Comparison of ENCODE assay signal across 11 cellular contexts in the genomic region with DNA sequence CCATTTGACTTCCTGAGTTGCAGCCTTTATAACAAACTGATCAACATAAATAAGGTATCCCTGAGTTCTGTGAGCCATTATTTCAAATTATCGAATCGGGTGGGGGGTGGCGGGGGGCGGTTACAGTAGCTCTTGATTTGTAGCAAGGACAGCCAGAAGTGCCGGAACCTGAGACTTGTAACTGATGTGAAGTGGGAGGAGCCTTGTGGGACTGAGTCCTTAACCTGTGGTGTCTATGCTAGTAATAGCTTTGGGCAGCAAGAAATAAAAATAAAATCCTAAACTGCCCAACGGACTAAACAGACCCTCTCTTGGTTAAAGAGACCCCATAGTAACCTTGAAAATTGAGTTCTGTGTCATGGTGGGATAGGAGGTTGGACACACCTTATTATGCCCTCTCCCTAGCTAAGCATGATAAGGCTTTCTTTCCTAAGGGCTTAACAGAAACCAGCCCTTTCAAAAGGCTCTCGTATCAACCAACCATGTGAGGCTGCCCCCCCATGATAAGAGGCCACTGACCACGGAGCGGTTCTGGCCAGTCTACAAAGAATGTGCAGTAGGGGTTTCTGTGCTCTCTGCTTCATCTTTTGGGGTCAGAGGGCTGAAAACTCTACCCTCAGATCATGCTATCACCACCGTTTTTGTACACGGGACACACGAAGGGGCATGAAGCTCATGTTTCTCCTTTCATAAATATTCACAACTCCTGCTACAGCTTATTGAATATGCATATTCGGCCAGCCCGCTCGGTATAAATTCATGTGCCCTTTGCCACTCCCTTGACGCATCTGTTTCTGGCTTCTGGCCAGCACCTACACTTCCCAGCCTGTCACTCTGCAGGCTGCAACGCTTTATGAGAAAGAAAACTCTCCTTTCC. TPM values are rescaled to one million over a fixed set of nuclear protein-coding genes. Genes with fewer than 3 reads are reported as not detected.
DNase-seq lines count a peak whose midpoint lies in the region; ATAC-seq and TF ChIP-seq lines count a peak whose summit lies in the region.
"Had no signal": no experiment of that assay in that cellular context is flagged by ENCODE, and none has a peak within 500 bp of the region (broad histone marks: within the 10 kb centered on the region; RNA-seq: fewer than 3 reads in every experiment).

No MANE protein-coding gene starts in this region.

- H3K36me3 Mint-ChIP-seq in HFFc6 (ENCODE audit: low read depth): no peaks in the 10 kb centered on the region
- H3K36me3 Mint-ChIP-seq: naive thymus-derived CD8-positive, alpha-beta T cell had no signal

- no TSS peak for BruUV-seq in A673 (replicated peaks; lab: Mats Ljungman, UMichigan)

- H3K27ac ChIP-seq in A673 (ENCODE audit: low read depth, low read length, poor library complexity, severe bottlenecking): no peak overlapping the region
- H3K27ac ChIP-seq in HEK293 (ENCODE audit: extremely low read depth, low read depth, low read length): no peak overlapping the region

- intact Hi-C loops in A673 (cut with micrococcal nuclease; ENCODE audit: unreplicated experiment) (no loop called here), left colon (cut with DNase I, micrococcal nuclease) (no loop called here)

- no peak overlapping the region for H3K4me3 Mint-ChIP-seq in HFFc6
- H3K4me3 Mint-ChIP-seq: naive thymus-derived CD8-positive, alpha-beta T cell had no signal

- H3K4me3 ChIP-seq in A673 (ENCODE audit: low read depth, low read length, poor library complexity, severe bottlenecking) (no peak overlapping the region), HEK293 (ENCODE audit: low read depth, low read length) (no peak overlapping the region)

- no peaks in the 10 kb centered on the region for H3K9me3 Mint-ChIP-seq in HFFc6
- H3K9me3 Mint-ChIP-seq: naive thymus-derived CD8-positive, alpha-beta T cell had no signal

- H3K4me1 ChIP-seq in A673 (ENCODE audit: insufficient read depth, low read length, poor library complexity, severe bottlenecking): peaks cover 9% of the 10 kb centered on the region
- no peaks in the 10 kb centered on the region for H3K4me1 ChIP-seq in HEK293 (ENCODE audit: control insufficient read depth, insufficient read depth, low read length)

- no peaks in the 10 kb centered on the region for H3K9me3 ChIP-seq in A673 (ENCODE audit: low read depth, low read length, poor library complexity, severe bottlenecking)
- no peaks in the 10 kb centered on the region for H3K9me3 ChIP-seq in HEK293 (ENCODE audit: control insufficient read depth, insufficient read depth, low read depth, low read length)

- peak; percentile 71 for DNase-seq in A673 (ENCODE audit: low spot score)
- peak; percentile 84 for DNase-seq in RPMI8226
- peak; percentile 81 to 86 for DNase-seq in left colon
- no peak for DNase-seq in HFFc6
- no peak for DNase-seq in NK-92 (lab: John Stamatoyannopoulos, UW; ENCODE audit: unreplicated experiment)
- DNase-seq: effector memory CD4-positive, alpha-beta T cell; naive thymus-derived CD8-positive, alpha-beta T cell; NCI-H1417 treated with DMSO at 0.1 percent for 48 hours had no signal

- no peaks in the 10 kb centered on the region for H3K4me1 Mint-ChIP-seq in HFFc6 (ENCODE audit: low read depth)

- no peaks in the 10 kb centered on the region for H3K36me3 ChIP-seq in A673 (ENCODE audit: insufficient read depth, low read length, poor library complexity, severe bottlenecking)
- H3K36me3 ChIP-seq in HEK293 (ENCODE audit: control insufficient read depth in 2 of 2, insufficient read depth in 1 of 2, low read length in 2 of 2): no peaks in the 10 kb centered on the region

- CTCF ChIA-PET in A673 (lab: Charles Lee) (interaction anchor here (0.6 kb wide), 1 partner anchor 208 kb away, joined by 3 read pairs; no protein-coding TSS in a partner anchor), HEK293 (lab: Yijun Ruan, JAX) (no interaction called here)

- TF ChIP-seq CTCF in A673 (conservative IDR thresholded peaks at IDR 0.05; ENCODE audit: low read depth, low read length) (no peak), HEK293 (tag by site-specific recombination; IDR thresholded peaks at IDR 0.05) (no peak), HFFc6 (IDR thresholded peaks at IDR 0.05) (no peak)

- no peak overlapping the region for H3K27ac Mint-ChIP-seq in HFFc6

- no peaks in the 10 kb centered on the region for H3K27me3 ChIP-seq in A673 (replicated peaks; ENCODE audit: insufficient read depth, low read depth, low read length, poor library complexity)

- H3K27me3 Mint-ChIP-seq in HFFc6 (ENCODE audit: insufficient read depth): peaks cover 32% of the 10 kb centered on the region

- ATAC-seq in left colon (peak; percentile 98), GM19395 (IDR thresholded peaks at IDR 0.05; ENCODE audit: unreplicated experiment) (no peak), GM18517 (IDR thresholded peaks at IDR 0.05; ENCODE audit: unreplicated experiment) (no peak)
- ATAC-seq: naive thymus-derived CD8-positive, alpha-beta T cell had no signal

- POLR2A ChIA-PET in A673 (lab: Charles Lee; ENCODE audit: low non-redundant PET): interaction anchor here (0.5 kb wide), 1 partner anchor 926 kb away, joined by 6 read pairs; no protein-coding TSS in a partner anchor
- POLR2A ChIA-PET in HEK293 (lab: Yijun Ruan, JAX): no interaction called here

TF ChIP-seq in HEK293, 187 proteins besides CTCF, POLR2A, EP300 and RAD21 (continues in another document):
- TF ChIP-seq, protein P1, sequence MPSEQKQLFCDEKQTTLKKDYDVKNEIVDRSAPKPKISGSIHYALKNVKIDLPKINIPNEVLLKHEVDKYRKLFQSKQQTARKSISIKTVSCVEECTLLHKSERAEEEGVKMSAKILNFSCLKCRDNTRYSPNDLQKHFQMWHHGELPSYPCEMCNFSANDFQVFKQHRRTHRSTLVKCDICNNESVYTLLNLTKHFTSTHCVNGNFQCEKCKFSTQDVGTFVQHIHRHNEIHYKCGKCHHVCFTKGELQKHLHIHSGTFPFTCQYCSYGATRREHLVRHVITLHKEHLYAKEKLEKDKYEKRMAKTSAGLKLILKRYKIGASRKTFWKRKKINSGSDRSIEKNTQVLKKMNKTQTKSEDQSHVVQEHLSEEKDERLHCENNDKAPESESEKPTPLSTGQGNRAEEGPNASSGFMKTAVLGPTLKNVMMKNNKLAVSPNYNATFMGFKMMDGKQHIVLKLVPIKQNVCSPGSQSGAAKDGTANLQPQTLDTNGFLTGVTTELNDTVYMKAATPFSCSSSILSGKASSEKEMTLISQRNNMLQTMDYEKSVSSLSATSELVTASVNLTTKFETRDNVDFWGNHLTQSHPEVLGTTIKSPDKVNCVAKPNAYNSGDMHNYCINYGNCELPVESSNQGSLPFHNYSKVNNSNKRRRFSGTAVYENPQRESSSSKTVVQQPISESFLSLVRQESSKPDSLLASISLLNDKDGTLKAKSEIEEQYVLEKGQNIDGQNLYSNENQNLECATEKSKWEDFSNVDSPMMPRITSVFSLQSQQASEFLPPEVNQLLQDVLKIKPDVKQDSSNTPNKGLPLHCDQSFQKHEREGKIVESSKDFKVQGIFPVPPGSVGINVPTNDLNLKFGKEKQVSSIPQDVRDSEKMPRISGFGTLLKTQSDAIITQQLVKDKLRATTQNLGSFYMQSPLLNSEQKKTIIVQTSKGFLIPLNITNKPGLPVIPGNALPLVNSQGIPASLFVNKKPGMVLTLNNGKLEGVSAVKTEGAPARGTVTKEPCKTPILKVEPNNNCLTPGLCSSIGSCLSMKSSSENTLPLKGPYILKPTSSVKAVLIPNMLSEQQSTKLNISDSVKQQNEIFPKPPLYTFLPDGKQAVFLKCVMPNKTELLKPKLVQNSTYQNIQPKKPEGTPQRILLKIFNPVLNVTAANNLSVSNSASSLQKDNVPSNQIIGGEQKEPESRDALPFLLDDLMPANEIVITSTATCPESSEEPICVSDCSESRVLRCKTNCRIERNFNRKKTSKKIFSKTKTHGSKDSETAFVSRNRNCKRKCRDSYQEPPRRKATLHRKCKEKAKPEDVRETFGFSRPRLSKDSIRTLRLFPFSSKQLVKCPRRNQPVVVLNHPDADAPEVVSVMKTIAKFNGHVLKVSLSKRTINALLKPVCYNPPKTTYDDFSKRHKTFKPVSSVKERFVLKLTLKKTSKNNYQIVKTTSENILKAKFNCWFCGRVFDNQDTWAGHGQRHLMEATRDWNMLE (tag by site-specific recombination; conservative IDR thresholded peaks at IDR 0.05; ENCODE audit: low read depth): no peak
- TF ChIP-seq, protein P2, sequence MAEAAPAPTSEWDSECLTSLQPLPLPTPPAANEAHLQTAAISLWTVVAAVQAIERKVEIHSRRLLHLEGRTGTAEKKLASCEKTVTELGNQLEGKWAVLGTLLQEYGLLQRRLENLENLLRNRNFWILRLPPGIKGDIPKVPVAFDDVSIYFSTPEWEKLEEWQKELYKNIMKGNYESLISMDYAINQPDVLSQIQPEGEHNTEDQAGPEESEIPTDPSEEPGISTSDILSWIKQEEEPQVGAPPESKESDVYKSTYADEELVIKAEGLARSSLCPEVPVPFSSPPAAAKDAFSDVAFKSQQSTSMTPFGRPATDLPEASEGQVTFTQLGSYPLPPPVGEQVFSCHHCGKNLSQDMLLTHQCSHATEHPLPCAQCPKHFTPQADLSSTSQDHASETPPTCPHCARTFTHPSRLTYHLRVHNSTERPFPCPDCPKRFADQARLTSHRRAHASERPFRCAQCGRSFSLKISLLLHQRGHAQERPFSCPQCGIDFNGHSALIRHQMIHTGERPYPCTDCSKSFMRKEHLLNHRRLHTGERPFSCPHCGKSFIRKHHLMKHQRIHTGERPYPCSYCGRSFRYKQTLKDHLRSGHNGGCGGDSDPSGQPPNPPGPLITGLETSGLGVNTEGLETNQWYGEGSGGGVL (tag by site-specific recombination; IDR thresholded peaks at IDR 0.05): no peak
- TF ChIP-seq ZNF324 (tag by site-specific recombination; IDR thresholded peaks at IDR 0.05) (no peak), ZNF37A (tag by site-specific recombination; IDR thresholded peaks at IDR 0.05) (no peak), ZNF501 (tag by site-specific recombination; IDR thresholded peaks at IDR 0.05) (no peak), ZNF571 (tag by site-specific recombination; IDR thresholded peaks at IDR 0.05) (no peak), ZNF560 (tag by site-specific recombination; IDR thresholded peaks at IDR 0.05; ENCODE audit: borderline replicate concordance) (no peak), KLF9 (tag by site-specific recombination; IDR thresholded peaks at IDR 0.05; ENCODE audit: low read depth) (no peak)

RNA-seq across cellular contexts. Expression of a gene that starts 39.5 kb away (rescaled TPM):
- total RNA-seq in A673 (2021): 26.8 and 34.0 TPM in 2 replicates
- total RNA-seq in left colon: 100 to 1,000 TPM; 104 to 123 TPM
- under 1 TPM in 5 of 6 experiments, not detected in 1; 0.09 to 0.47 (median 0.21) TPM for total RNA-seq in HFFc6 (2021; fragmentation: NEBNext Ultra II Directional; extraction: Animal tissue kit (Norgen Biotek cat#: 25700))

Comparison
In these comparisons a context has a peak if more than half of its experiments do, and no peak if none do; other contexts are left out.
1. DNase-seq: peak in A673 (single experiment), RPMI8226 (single experiment) and left colon (2 of 2); none in HFFc6 (single experiment) and NK-92 (single experiment).
2. RNA of a gene that starts 39.5 kb away (total RNA-seq): 104 to 123 TPM in left colon and 26.8 to 34.0 TPM in A673; 0.09 to 0.47 TPM in HFFc6; every median in the first group is over 10 times any median in the second.